12 cellular contexts compared by ENCODE assay signal in genomic region chr5:14416709-14417108, GRCh38.
DNase-seq lines count a peak whose midpoint lies in the region; ATAC-seq and TF ChIP-seq lines count a peak whose summit lies in the region.
"Had no signal": no experiment of that assay in that cellular context is flagged by ENCODE, and none has a peak within 500 bp of the region (broad histone marks: within the 10 kb centered on the region; RNA-seq: fewer than 3 reads in every experiment).

No MANE protein-coding gene starts in this region.

- intact Hi-C loops in activated T-helper 1 cell treated with anti-CD3 and anti-CD28 coated beads, Interleukin-12 subunit alpha, Interleukin-12 subunit beta, Interleukin-2, Interleukin-4 antibody, amounts not matched to agents 30 ng/mL and 10 ng/mL and 1 ng/mL, durations not matched to agents 14 hours and 24 hours and 36 hours (cut with micrococcal nuclease) = loop anchor here (5.0 kb wide), 1 partner anchor 456 kb away; the partner anchor contains the start of gene ANKH
- intact Hi-C loops in spleen (cut with DNase I; ENCODE audit: low total_unique reads) (no loop called here), posterior cingulate gyrus (cut with DNase I) (no loop called here)

- no peak overlapping the region for H2BK5ac ChIP-seq in H9 (ENCODE audit: insufficient read length, low read length)

- no peak overlapping the region for H3K23ac ChIP-seq in H9 (ENCODE audit: insufficient read length, low read depth, low read length)

- no peaks in the 10 kb centered on the region for H3K79me1 ChIP-seq in H9 (ENCODE audit: insufficient read depth, low read depth, low read length, poor library complexity, severe bottlenecking)

- H2BK15ac ChIP-seq in H9 (ENCODE audit: low read depth, low read length) = no peak overlapping the region

- no peak for ATAC-seq in GM21528 (IDR thresholded peaks at IDR 0.05; ENCODE audit: low FRiP score, unreplicated experiment)

- peaks cover 48 to 56% of the 10 kb centered on the region in 2 experiments for H3K4me1 Mint-ChIP-seq in H9
- peaks cover 52% of the 10 kb centered on the region for H3K4me1 Mint-ChIP-seq in activated T-helper 1 cell treated with anti-CD3 and anti-CD28 coated beads, Interleukin-12 subunit alpha, Interleukin-12 subunit beta, Interleukin-2, Interleukin-4 antibody, amounts not matched to agents 30 ng/mL and 10 ng/mL and 1 ng/mL, durations not matched to agents 14 hours and 24 hours and 36 hours (ENCODE audit: low read depth)

- no peaks in the 10 kb centered on the region for H4K20me1 ChIP-seq in H9 (ENCODE audit: control insufficient read depth, insufficient read depth, insufficient read length)

- H3K4me3 Mint-ChIP-seq in H9 = no peak overlapping the region
- no peak overlapping the region for H3K4me3 Mint-ChIP-seq in activated T-helper 1 cell treated with anti-CD3 and anti-CD28 coated beads, Interleukin-12 subunit alpha, Interleukin-12 subunit beta, Interleukin-2, Interleukin-4 antibody, amounts not matched to agents 30 ng/mL and 10 ng/mL and 1 ng/mL, durations not matched to agents 14 hours and 24 hours and 36 hours

- peaks cover 7% of the 10 kb centered on the region; the same call in 1 of the 2 replicates for H3K4me1 ChIP-seq in H9 (ENCODE audit: insufficient read depth, low read length)
- H3K4me1 ChIP-seq in spleen = peaks cover 0 to 46% (median 8%) of the 10 kb centered on the region in 6 donors
- H3K4me1 ChIP-seq in SJCRH30 = no peaks in the 10 kb centered on the region
- H3K4me1 ChIP-seq: Peyer's patch, right atrium auricular region had no signal

- no peak for TF ChIP-seq POLR2A in spleen (IDR thresholded peaks at IDR 0.05)

- no peak overlapping the region for H2BK120ac ChIP-seq in H9 (ENCODE audit: low read depth, low read length, poor library complexity, severe bottlenecking)

- H4K91ac ChIP-seq in H9 (ENCODE audit: insufficient read length, low read depth, low read length) = no peak overlapping the region

- H3K27me3 ChIP-seq in H9 (ENCODE audit: insufficient read depth, low read length) = no peaks in the 10 kb centered on the region
- no peaks in the 10 kb centered on the region for H3K27me3 ChIP-seq in spleen (replicated peaks in 1 of 7)
- no peaks in the 10 kb centered on the region for H3K27me3 ChIP-seq in SJCRH30
- H3K27me3 ChIP-seq: Peyer's patch, right atrium auricular region had no signal

- no peak overlapping the region for H3K4me3 ChIP-seq in spleen
- H3K4me3 ChIP-seq in SJCRH30 = no peak overlapping the region
- H3K4me3 ChIP-seq: Peyer's patch, right atrium auricular region had no signal

- H2AK5ac ChIP-seq in H9 (ENCODE audit: insufficient read length, low read length) = no peak overlapping the region

- H3K18ac ChIP-seq in H9 (ENCODE audit: insufficient read length, low read depth, low read length) = no peak overlapping the region

- H3K56ac ChIP-seq in H9 (ENCODE audit: insufficient read length, low read depth, low read length) = no peak overlapping the region

- H3K9me3 ChIP-seq in H9 (ENCODE audit: control insufficient read depth, low read depth, low read length) (no peaks in the 10 kb centered on the region), spleen (no peaks in the 10 kb centered on the region), SJCRH30 (replicated peaks) (no peaks in the 10 kb centered on the region)
- H3K9me3 ChIP-seq: Peyer's patch, right atrium auricular region had no signal

- H2BK12ac ChIP-seq in H9 (ENCODE audit: insufficient read length, low read depth, low read length) = no peak overlapping the region

- H3K4ac ChIP-seq in H9 (ENCODE audit: low read depth, low read length) = no peak overlapping the region

- H4K8ac ChIP-seq in H9 (replicated peaks; ENCODE audit: insufficient read length, low read depth, low read length) = no peak overlapping the region

- no peak overlapping the region for H3K4me2 ChIP-seq in H9 (ENCODE audit: insufficient read depth, insufficient read length, low read length)

- WGBS in H9 (ENCODE audit: extremely low coverage, insufficient read length, low lambda C conversion rate) = no CpG with 5 or more reads among the region's 11 CpGs
- 76 to 86% (median 81%) methylated on average over 9 to 11 of the region's 11 CpGs for WGBS in spleen, 5 donors

- H3K27ac ChIP-seq in H9 (ENCODE audit: insufficient read length, low read depth, low read length) (no peak overlapping the region), spleen (peak overlapping the region in 6 of 8 donors; percentile 12 to 71 (median 58)), SJCRH30 (no peak overlapping the region)
- H3K27ac ChIP-seq: Peyer's patch had no signal

- no peak for TF ChIP-seq CTCF in H9 (conservative IDR thresholded peaks at IDR 0.05)
- TF ChIP-seq CTCF in spleen (IDR thresholded peaks at IDR 0.05 in 8 of 11, conservative IDR thresholded peaks at IDR 0.05 in 3 of 11) = no peak

- no peak overlapping the region for H2AFZ ChIP-seq in H9 (ENCODE audit: low read length)

- no peaks in the 10 kb centered on the region for H3K23me2 ChIP-seq in H9 (ENCODE audit: insufficient read length, low read depth, low read length, poor library complexity, severe bottlenecking)

- no peaks in the 10 kb centered on the region for H3K27me3 Mint-ChIP-seq in H9 (ENCODE audit: low read depth)
- H3K27me3 Mint-ChIP-seq in activated T-helper 1 cell treated with anti-CD3 and anti-CD28 coated beads, Interleukin-12 subunit alpha, Interleukin-12 subunit beta, Interleukin-2, Interleukin-4 antibody, amounts not matched to agents 30 ng/mL and 10 ng/mL and 1 ng/mL, durations not matched to agents 14 hours and 24 hours and 36 hours (ENCODE audit: insufficient read depth) = peaks cover 4% of the 10 kb centered on the region

- no peak overlapping the region for H3T11ph ChIP-seq in H9 (ENCODE audit: low read length)

- H3K27ac Mint-ChIP-seq in H9 = peak overlapping the region in 2 of 3 experiments; percentile 81 to 94; a peak in 3 of 7 replicates
- H3K27ac Mint-ChIP-seq in activated T-helper 1 cell treated with anti-CD3 and anti-CD28 coated beads, Interleukin-12 subunit alpha, Interleukin-12 subunit beta, Interleukin-2, Interleukin-4 antibody, amounts not matched to agents 30 ng/mL and 10 ng/mL and 1 ng/mL, durations not matched to agents 14 hours and 24 hours and 36 hours = peak overlapping the region; percentile 41

- H4K5ac ChIP-seq in H9 (ENCODE audit: insufficient read length, low read depth, low read length) = no peak overlapping the region

- H3K36me3 ChIP-seq in spleen (peaks cover 0 to 96% (median 21%) of the 10 kb centered on the region in 6 donors), SJCRH30 (peaks cover 11% of the 10 kb centered on the region)

- no peak overlapping the region for H2BK20ac ChIP-seq in H9 (ENCODE audit: low read depth, low read length, poor library complexity, severe bottlenecking)

- DNase-seq in H9 (no peak), glomerular visceral epithelial cell (ENCODE audit: extremely low spot score) (peak; percentile 23), spleen (no peak), SJCRH30 (no peak), posterior cingulate gyrus (no peak), middle frontal gyrus (ENCODE audit: extremely low spot score, low spot score) (no peak)
- no peak for DNase-seq in activated T-helper 1 cell treated with anti-CD3 and anti-CD28 coated beads, Interleukin-12 subunit alpha, Interleukin-12 subunit beta, Interleukin-2, Interleukin-4 antibody, amounts not matched to agents 30 ng/mL and 10 ng/mL and 1 ng/mL, durations not matched to agents 14 hours and 24 hours and 36 hours (ENCODE audit: low spot score)
- DNase-seq: MV-4-11, NCI-H446, Peyer's patch had no signal

- H3K9me3 Mint-ChIP-seq in H9 = no peaks in the 10 kb centered on the region
- no peaks in the 10 kb centered on the region for H3K9me3 Mint-ChIP-seq in activated T-helper 1 cell treated with anti-CD3 and anti-CD28 coated beads, Interleukin-12 subunit alpha, Interleukin-12 subunit beta, Interleukin-2, Interleukin-4 antibody, amounts not matched to agents 30 ng/mL and 10 ng/mL and 1 ng/mL, durations not matched to agents 14 hours and 24 hours and 36 hours

- peaks cover 22 to 52% (median 50%) of the 10 kb centered on the region in 3 experiments; a peak in 6 of 7 replicates for H3K36me3 Mint-ChIP-seq in H9 (ENCODE audit: insufficient read depth in 1 of 3, low read depth in 3 of 3)
- H3K36me3 Mint-ChIP-seq in activated T-helper 1 cell treated with anti-CD3 and anti-CD28 coated beads, Interleukin-12 subunit alpha, Interleukin-12 subunit beta, Interleukin-2, Interleukin-4 antibody, amounts not matched to agents 30 ng/mL and 10 ng/mL and 1 ng/mL, durations not matched to agents 14 hours and 24 hours and 36 hours (ENCODE audit: low read depth) = peaks cover 5% of the 10 kb centered on the region

- H3K79me2 ChIP-seq in H9 (ENCODE audit: insufficient read depth, low read length) = no peaks in the 10 kb centered on the region

- H3K14ac ChIP-seq in H9 (ENCODE audit: insufficient read depth, low read length) = no peak overlapping the region

- no peak overlapping the region for H3K9ac ChIP-seq in H9 (ENCODE audit: extremely low read depth, insufficient read length, low read length)

Comparison
In these comparisons a context has a peak if more than half of its experiments do, and no peak if none do; other contexts are left out.
1. H3K27ac ChIP-seq: peak in spleen (6 of 8); none in H9 (single experiment) and SJCRH30 (single experiment).